ENCODE assay signal across 9 cellular contexts in genomic region chr7:148546857-148547256, GRCh38. TPM values are rescaled to one million over a fixed set of nuclear protein-coding genes. Genes with fewer than 3 reads are reported as not detected.
"Had no signal": no experiment of that assay in that cellular context is flagged by ENCODE, and none has a peak within 500 bp of the region (broad histone marks: within the 10 kb centered on the region; RNA-seq: fewer than 3 reads in every experiment).

No MANE protein-coding gene starts in this region.

- H3K4me3 Mint-ChIP-seq: H9, IgD-negative memory B cell had no signal

- H3K27ac Mint-ChIP-seq: IgD-negative memory B cell had no signal

- FAIRE-seq: H54, HepG2 had no signal

- ATAC-seq: HepG2 had no signal

- H3K27ac ChIP-seq: HL-60 had no signal

- H3K9me3 Mint-ChIP-seq: H9 had no signal

- H3K4me1 Mint-ChIP-seq: H9, IgD-negative memory B cell had no signal

- DNase-seq: GOT3, H9, HCEC 1CT, KG1 had no signal

RNA-seq across cellular contexts. Expression of gene C7orf33, which starts 43.7 kb away (rescaled TPM):
- total RNA-seq: H9, HepG2, HT1080 had no signal
- polyA plus RNA-seq: HepG2, IgD-negative memory B cell had no signal
